ENCODE assay signal across 35 cellular contexts in genomic region chr17:57727776-57728175, GRCh38. TPM values are rescaled to one million over a fixed set of nuclear protein-coding genes. Genes with fewer than 3 reads are reported as not detected.
"Had no signal": no experiment of that assay in that cellular context is flagged by ENCODE, and none has a peak within 500 bp of the region (broad histone marks: within the 10 kb centered on the region; RNA-seq: fewer than 3 reads in every experiment).

No MANE protein-coding gene starts in this region.

- H3K9me3 ChIP-seq: ascending aorta, gastroesophageal sphincter, pancreas, psoas muscle, right atrium auricular region, spleen, tibial nerve had no signal

- H3K4me3 Mint-ChIP-seq: activated CD4-positive, alpha-beta T cell treated with anti-CD3 and anti-CD28 coated beads for 36 hours; activated CD8-positive, alpha-beta T cell treated with anti-CD3 and anti-CD28 coated beads, Interleukin-2, amount 10 ng/mL, durations not matched to agents 7 days and 5 days; activated naive CD4-positive, alpha-beta T cell treated with anti-CD3 and anti-CD28 coated beads, Interleukin-2, amount 10 ng/mL, durations not matched to agents 7 days and 5 days; activated naive CD8-positive, alpha-beta T cell treated with anti-CD3 and anti-CD28 coated beads, Interleukin-2, amount 10 ng/mL, durations not matched to agents 7 days and 5 days; activated T-helper 1 cell treated with anti-CD3 and anti-CD28 coated beads, Interleukin-12 subunit alpha, Interleukin-12 subunit beta, Interleukin-2, Interleukin-4 antibody, amounts not matched to agents 30 ng/mL and 10 ng/mL and 1 ng/mL, durations not matched to agents 14 hours and 24 hours and 36 hours; brain; nephron progenitor cell had no signal

- H3K36me3 Mint-ChIP-seq: activated naive CD4-positive, alpha-beta T cell treated with anti-CD3 and anti-CD28 coated beads, Interleukin-2, amount 10 ng/mL, durations not matched to agents 7 days and 5 days; activated naive CD8-positive, alpha-beta T cell treated with anti-CD3 and anti-CD28 coated beads, Interleukin-2, amount 10 ng/mL, durations not matched to agents 7 days and 5 days; brain; naive B cell had no signal

- DNase-seq: activated CD4-positive, alpha-beta T cell treated with anti-CD3 and anti-CD28 coated beads for 36 hours; activated CD4-positive, CD25-positive, alpha-beta regulatory T cell; activated CD8-positive, alpha-beta T cell treated with anti-CD3 and anti-CD28 coated beads, Interleukin-2, amount 10 ng/mL, durations not matched to agents 7 days and 5 days; activated effector memory CD4-positive, alpha-beta T cell treated with anti-CD3 and anti-CD28 coated beads, Interleukin-2, amount 50 U/mL, for 16 hours; activated naive CD4-positive, alpha-beta T cell treated with anti-CD3 and anti-CD28 coated beads, Interleukin-2, amount 10 ng/mL, durations not matched to agents 7 days and 5 days; activated naive CD8-positive, alpha-beta T cell treated with anti-CD3 and anti-CD28 coated beads, Interleukin-2, amount 10 ng/mL, durations not matched to agents 7 days and 5 days; activated T-cell treated with anti-CD3 and anti-CD28 coated beads, Interleukin-2, amount 50 U/mL, for 1 hour; dorsolateral prefrontal cortex; effector memory CD4-positive, alpha-beta T cell; erythroblast; head of caudate nucleus; hippocampal formation; left cardiac atrium; left ventricle myocardium superior; naive B cell; nephron progenitor cell; pancreas; psoas muscle; spleen; stimulated activated naive CD4-positive, alpha-beta T cell treated with Interleukin-2 at 50 U/mL for 16 hours; T-helper 2 cell had no signal

- H3K4me3 ChIP-seq: ascending aorta, coronary artery, dorsolateral prefrontal cortex, gastroesophageal sphincter, pancreas, psoas muscle, right atrium auricular region, spleen, tibial nerve had no signal

- H3K27ac Mint-ChIP-seq: activated CD4-positive, alpha-beta T cell treated with anti-CD3 and anti-CD28 coated beads for 36 hours; activated CD8-positive, alpha-beta T cell treated with anti-CD3 and anti-CD28 coated beads, Interleukin-2, amount 10 ng/mL, durations not matched to agents 7 days and 5 days; activated naive CD4-positive, alpha-beta T cell treated with anti-CD3 and anti-CD28 coated beads, Interleukin-2, amount 10 ng/mL, durations not matched to agents 7 days and 5 days; activated T-helper 1 cell treated with anti-CD3 and anti-CD28 coated beads, Interleukin-12 subunit alpha, Interleukin-12 subunit beta, Interleukin-2, Interleukin-4 antibody, amounts not matched to agents 30 ng/mL and 10 ng/mL and 1 ng/mL, durations not matched to agents 14 hours and 24 hours and 36 hours; nephron progenitor cell had no signal

- ATAC-seq: activated CD4-positive, alpha-beta T cell treated with anti-CD3 and anti-CD28 coated beads for 36 hours; activated CD8-positive, alpha-beta T cell treated with anti-CD3 and anti-CD28 coated beads, Interleukin-2, amount 10 ng/mL, durations not matched to agents 7 days and 5 days; gastroesophageal sphincter; left cardiac atrium; left ventricle myocardium superior; pancreas; psoas muscle had no signal

- H3K27me3 ChIP-seq: ascending aorta, gastroesophageal sphincter, pancreas, right atrium auricular region, spleen, tibial nerve had no signal

- H3K9me3 Mint-ChIP-seq: activated naive CD4-positive, alpha-beta T cell treated with anti-CD3 and anti-CD28 coated beads, Interleukin-2, amount 10 ng/mL, durations not matched to agents 7 days and 5 days; activated naive CD8-positive, alpha-beta T cell treated with anti-CD3 and anti-CD28 coated beads, Interleukin-2, amount 10 ng/mL, durations not matched to agents 7 days and 5 days; activated T-helper 1 cell treated with anti-CD3 and anti-CD28 coated beads, Interleukin-12 subunit alpha, Interleukin-12 subunit beta, Interleukin-2, Interleukin-4 antibody, amounts not matched to agents 30 ng/mL and 10 ng/mL and 1 ng/mL, durations not matched to agents 14 hours and 24 hours and 36 hours; naive B cell; nephron progenitor cell had no signal

- H3K4me1 Mint-ChIP-seq: activated CD4-positive, alpha-beta T cell treated with anti-CD3 and anti-CD28 coated beads for 36 hours; activated naive CD4-positive, alpha-beta T cell treated with anti-CD3 and anti-CD28 coated beads, Interleukin-2, amount 10 ng/mL, durations not matched to agents 7 days and 5 days had no signal

- H3K4me1 ChIP-seq: ascending aorta, pancreas, psoas muscle, right atrium auricular region, tibial nerve had no signal

- H3K36me3 ChIP-seq: ascending aorta, gastroesophageal sphincter, pancreas, right atrium auricular region, spleen, tibial nerve had no signal

- H3K27ac ChIP-seq: ascending aorta, coronary artery, dorsolateral prefrontal cortex, gastroesophageal sphincter, pancreas, psoas muscle, right atrium auricular region, spleen, tibial nerve had no signal

RNA-seq across cellular contexts. Expression of gene CCDC182, which starts 17.3 kb away (rescaled TPM):
- total RNA-seq: activated CD4-positive, alpha-beta T cell treated with anti-CD3 and anti-CD28 coated beads for 36 hours; activated CD8-positive, alpha-beta T cell treated with anti-CD3 and anti-CD28 coated beads, Interleukin-2, amount 10 ng/mL, durations not matched to agents 7 days and 5 days; activated naive CD8-positive, alpha-beta T cell treated with anti-CD3 and anti-CD28 coated beads, Interleukin-2, amount 10 ng/mL, durations not matched to agents 7 days and 5 days; activated T-helper 1 cell treated with anti-CD3 and anti-CD28 coated beads, Interleukin-12 subunit alpha, Interleukin-12 subunit beta, Interleukin-2, Interleukin-4 antibody, amounts not matched to agents 30 ng/mL and 10 ng/mL and 1 ng/mL, durations not matched to agents 14 hours and 24 hours and 36 hours; ascending aorta; cardiac septum; cerebellum; gastroesophageal sphincter; left cardiac atrium; left ventricle myocardium superior; lung microvascular endothelial cell; mucosa of gallbladder; pancreas; psoas muscle; right atrium auricular region; spleen; temporal lobe; tibial nerve; ureter had no signal
- polyA plus RNA-seq: keratinocyte, pancreas, psoas muscle, spleen had no signal
